ENCODE assay signal across 9 cellular contexts in the genomic region with DNA sequence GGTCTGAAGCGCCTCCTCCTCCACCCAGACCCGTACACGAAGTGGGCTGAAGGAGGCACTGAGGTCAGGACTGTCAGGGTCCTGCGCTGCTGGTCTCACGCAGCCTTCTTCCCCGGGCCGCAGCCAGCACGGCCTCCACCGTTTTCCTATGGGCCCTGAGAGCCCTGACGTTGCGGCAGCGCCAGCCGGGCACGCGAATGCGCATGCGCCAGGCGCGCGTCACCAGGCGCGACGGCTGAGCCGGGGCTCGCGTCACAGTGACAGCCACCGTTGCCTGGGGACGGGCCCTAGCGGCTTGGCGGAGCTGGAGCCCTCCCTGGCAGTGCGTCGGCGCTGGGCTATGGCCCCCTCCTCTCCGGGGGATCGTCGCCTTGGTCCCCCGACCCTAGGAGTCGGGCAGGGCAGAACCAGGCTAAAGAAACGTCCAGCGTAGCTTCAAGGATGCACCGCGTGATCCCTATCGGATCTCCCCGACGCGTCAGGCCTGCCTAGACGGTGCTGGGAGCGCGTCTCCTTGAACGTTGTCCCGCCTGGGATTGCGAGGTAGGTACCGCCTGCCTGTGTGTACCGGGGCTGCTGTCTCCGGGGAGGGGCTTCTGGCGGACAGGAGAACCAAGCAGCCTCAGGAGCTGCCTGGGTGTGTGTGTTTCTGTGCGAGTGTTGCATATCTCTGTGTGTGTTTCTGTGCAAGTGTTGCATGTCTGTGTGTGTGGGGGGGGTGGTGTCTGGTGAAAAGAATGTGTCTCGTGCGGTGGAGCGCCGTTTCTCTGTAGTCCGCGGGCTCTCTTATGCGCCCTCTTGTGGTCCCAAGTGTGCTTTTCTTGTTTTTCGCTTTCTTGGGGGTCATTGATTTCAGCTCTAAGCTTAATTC. TPM values are rescaled to one million over a fixed set of nuclear protein-coding genes. Genes with fewer than 3 reads are reported as not detected.
DNase-seq lines count a peak whose midpoint lies in the region; ATAC-seq and TF ChIP-seq lines count a peak whose summit lies in the region.
"Had no signal": no experiment of that assay in that cellular context is flagged by ENCODE, and none has a peak within 500 bp of the region (broad histone marks: within the 10 kb centered on the region; RNA-seq: fewer than 3 reads in every experiment).

No MANE protein-coding gene starts in this region.

- TF ChIP-seq CTCF in 22Rv1 (IDR thresholded peaks at IDR 0.05) (peak; percentile 75), GM20000 (IDR thresholded peaks at IDR 0.05; ENCODE audit: extremely low read depth, missing control alignments) (peak; percentile 32), WTC11 (IDR thresholded peaks at IDR 0.05) (0 out of 2 replicates have a peak, but pooled peaks have one; percentile 24), endothelial cell (IDR thresholded peaks at IDR 0.05; ENCODE audit: unreplicated experiment) (no peak), neutrophil (IDR thresholded peaks at IDR 0.05) (no peak)

- H3K4me1 ChIP-seq in neutrophil (ENCODE audit: control insufficient read depth in 1 of 2, insufficient read depth in 1 of 2, low read depth in 1 of 2, low read length in 1 of 2) = peaks cover 0 to 5% of the 10 kb centered on the region in 2 experiments

- POLR2A ChIA-PET in WTC11 (lab: Charles Lee) = interaction anchor here (1.0 kb wide), 1 partner anchor 45 kb away, joined by 3 read pairs; the partner anchor contains the start of gene ZNF793

- H3K9me3 ChIP-seq in neutrophil = peaks cover 47% of the 10 kb centered on the region

- H3K36me3 ChIP-seq in neutrophil = no peaks in the 10 kb centered on the region

- peak overlapping the region; percentile 40 to 72 for H3K4me3 ChIP-seq in neutrophil (ENCODE audit: low read depth in 1 of 2, low read length in 1 of 2)

- DNase-seq in GM20000 (ENCODE audit: low spot score) = peak; percentile 91
- DNase-seq in WTC11 (ENCODE audit: low spot score) = peak; percentile 49
- DNase-seq in endothelial cell (ENCODE audit: low spot score) = peak; percentile 10
- no peak for DNase-seq in DMS153 treated with DMSO at 0.1 percent for 48 hours (lab: John Stamatoyannopoulos, UW; ENCODE audit: unreplicated experiment)
- DNase-seq in glomerular visceral epithelial cell (ENCODE audit: extremely low spot score) = no peak

- peak overlapping the region; percentile 67 for H3K27ac ChIP-seq in 22Rv1
- H3K27ac ChIP-seq in neutrophil = no peak overlapping the region

- H3K36me3 Mint-ChIP-seq in WTC11 (peaks cover 72% of the 10 kb centered on the region), endothelial cell (ENCODE audit: low read depth, unreplicated experiment) (peaks cover 71% of the 10 kb centered on the region)

- ATAC-seq in WTC11 (peak; percentile 67), HG03108 (IDR thresholded peaks at IDR 0.05; ENCODE audit: unreplicated experiment) (no peak)

- H3K4me1 Mint-ChIP-seq in WTC11 = no peaks in the 10 kb centered on the region
- no peaks in the 10 kb centered on the region for H3K4me1 Mint-ChIP-seq in endothelial cell (ENCODE audit: unreplicated experiment)
- H3K4me1 Mint-ChIP-seq: neural crest cell had no signal

- peak overlapping the region; percentile 81 for H3K4me3 Mint-ChIP-seq in WTC11
- peak overlapping the region; percentile 91 for H3K4me3 Mint-ChIP-seq in endothelial cell (ENCODE audit: unreplicated experiment)
- H3K4me3 Mint-ChIP-seq: neural crest cell had no signal

- peak overlapping the region; percentile 91 for H3K27ac Mint-ChIP-seq in WTC11
- H3K27ac Mint-ChIP-seq in endothelial cell (ENCODE audit: unreplicated experiment) = no peak overlapping the region

- H3K27me3 Mint-ChIP-seq in WTC11 (ENCODE audit: low read depth) (peaks cover 13% of the 10 kb centered on the region), endothelial cell (ENCODE audit: unreplicated experiment) (peaks cover 13% of the 10 kb centered on the region)

- no peaks in the 10 kb centered on the region for H3K27me3 ChIP-seq in neutrophil

- CTCF ChIA-PET in WTC11 (lab: Charles Lee) = interaction anchor here (0.6 to 1.7 kb wide), 9 partner anchors 32 to 482 kb away, joined by 3 to 5 read pairs (median 3); partner anchors contain the start of genes ZNF570 and ZNF793

- peaks cover 73% of the 10 kb centered on the region for H3K9me3 Mint-ChIP-seq in WTC11
- peaks cover 53% of the 10 kb centered on the region for H3K9me3 Mint-ChIP-seq in endothelial cell (ENCODE audit: unreplicated experiment)

TF ChIP-seq in WTC11, 78 proteins besides CTCF, POLR2A, EP300 and RAD21:
- no peak for TF ChIP-seq ZMAT4 (CRISPR knock-in tag; IDR thresholded peaks at IDR 0.05)
- TF ChIP-seq TP53 (CRISPR knock-in tag; IDR thresholded peaks at IDR 0.05) = no peak
- no peak for TF ChIP-seq ZNF263 (CRISPR knock-in tag; IDR thresholded peaks at IDR 0.05; ENCODE audit: low read depth)
- TF ChIP-seq ATF1 (CRISPR knock-in tag; IDR thresholded peaks at IDR 0.05) = no peak; the same call in 1 of the 2 replicates
- TF ChIP-seq GRHL2 (CRISPR knock-in tag; IDR thresholded peaks at IDR 0.05; ENCODE audit: insufficient replicate concordance, severe bottlenecking) = no peak
- TF ChIP-seq, protein P1, sequence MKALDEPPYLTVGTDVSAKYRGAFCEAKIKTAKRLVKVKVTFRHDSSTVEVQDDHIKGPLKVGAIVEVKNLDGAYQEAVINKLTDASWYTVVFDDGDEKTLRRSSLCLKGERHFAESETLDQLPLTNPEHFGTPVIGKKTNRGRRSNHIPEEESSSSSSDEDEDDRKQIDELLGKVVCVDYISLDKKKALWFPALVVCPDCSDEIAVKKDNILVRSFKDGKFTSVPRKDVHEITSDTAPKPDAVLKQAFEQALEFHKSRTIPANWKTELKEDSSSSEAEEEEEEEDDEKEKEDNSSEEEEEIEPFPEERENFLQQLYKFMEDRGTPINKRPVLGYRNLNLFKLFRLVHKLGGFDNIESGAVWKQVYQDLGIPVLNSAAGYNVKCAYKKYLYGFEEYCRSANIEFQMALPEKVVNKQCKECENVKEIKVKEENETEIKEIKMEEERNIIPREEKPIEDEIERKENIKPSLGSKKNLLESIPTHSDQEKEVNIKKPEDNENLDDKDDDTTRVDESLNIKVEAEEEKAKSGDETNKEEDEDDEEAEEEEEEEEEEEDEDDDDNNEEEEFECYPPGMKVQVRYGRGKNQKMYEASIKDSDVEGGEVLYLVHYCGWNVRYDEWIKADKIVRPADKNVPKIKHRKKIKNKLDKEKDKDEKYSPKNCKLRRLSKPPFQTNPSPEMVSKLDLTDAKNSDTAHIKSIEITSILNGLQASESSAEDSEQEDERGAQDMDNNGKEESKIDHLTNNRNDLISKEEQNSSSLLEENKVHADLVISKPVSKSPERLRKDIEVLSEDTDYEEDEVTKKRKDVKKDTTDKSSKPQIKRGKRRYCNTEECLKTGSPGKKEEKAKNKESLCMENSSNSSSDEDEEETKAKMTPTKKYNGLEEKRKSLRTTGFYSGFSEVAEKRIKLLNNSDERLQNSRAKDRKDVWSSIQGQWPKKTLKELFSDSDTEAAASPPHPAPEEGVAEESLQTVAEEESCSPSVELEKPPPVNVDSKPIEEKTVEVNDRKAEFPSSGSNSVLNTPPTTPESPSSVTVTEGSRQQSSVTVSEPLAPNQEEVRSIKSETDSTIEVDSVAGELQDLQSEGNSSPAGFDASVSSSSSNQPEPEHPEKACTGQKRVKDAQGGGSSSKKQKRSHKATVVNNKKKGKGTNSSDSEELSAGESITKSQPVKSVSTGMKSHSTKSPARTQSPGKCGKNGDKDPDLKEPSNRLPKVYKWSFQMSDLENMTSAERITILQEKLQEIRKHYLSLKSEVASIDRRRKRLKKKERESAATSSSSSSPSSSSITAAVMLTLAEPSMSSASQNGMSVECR (CRISPR knock-in tag; IDR thresholded peaks at IDR 0.05; ENCODE audit: borderline replicate concordance) = no peak

RNA-seq across cellular contexts. Expression of gene ZNF571, which starts 43.2 kb away (rescaled TPM):
- total RNA-seq in WTC11 (2021) (3.9 to 5.1 TPM (median 4.4 TPM) in 3 replicates), endothelial cell (ENCODE audit: unreplicated experiment) (3.9 TPM)

RNA-seq across cellular contexts. Expression of gene ZNF540, which starts 43.3 kb away (rescaled TPM):
- total RNA-seq in WTC11 (2021) = 0.07 to 0.53 TPM (median 0.28 TPM) in 3 replicates
- total RNA-seq in endothelial cell (ENCODE audit: unreplicated experiment) = 0.69 TPM

RNA-seq across cellular contexts. Expression of gene ZNF793, which starts 44.6 kb away (rescaled TPM):
- 14.7 to 16.3 TPM (median 15.0 TPM) in 3 replicates for total RNA-seq in WTC11 (2021)
- 10.9 TPM for total RNA-seq in endothelial cell (ENCODE audit: unreplicated experiment)

Comparison
In these comparisons a context has a peak if more than half of its experiments do, and no peak if none do; other contexts are left out.
1. CTCF ChIP-seq: peak in 22Rv1 (single experiment), GM20000 (single experiment) and WTC11 (single experiment); none in endothelial cell (single experiment) and neutrophil (single experiment).
2. DNase-seq: peak in GM20000 (single experiment), WTC11 (single experiment) and endothelial cell (single experiment); none in DMS153 treated with DMSO at 0.1 percent for 48 hours (single experiment) and glomerular visceral epithelial cell (single experiment).